In the genomic region with DNA sequence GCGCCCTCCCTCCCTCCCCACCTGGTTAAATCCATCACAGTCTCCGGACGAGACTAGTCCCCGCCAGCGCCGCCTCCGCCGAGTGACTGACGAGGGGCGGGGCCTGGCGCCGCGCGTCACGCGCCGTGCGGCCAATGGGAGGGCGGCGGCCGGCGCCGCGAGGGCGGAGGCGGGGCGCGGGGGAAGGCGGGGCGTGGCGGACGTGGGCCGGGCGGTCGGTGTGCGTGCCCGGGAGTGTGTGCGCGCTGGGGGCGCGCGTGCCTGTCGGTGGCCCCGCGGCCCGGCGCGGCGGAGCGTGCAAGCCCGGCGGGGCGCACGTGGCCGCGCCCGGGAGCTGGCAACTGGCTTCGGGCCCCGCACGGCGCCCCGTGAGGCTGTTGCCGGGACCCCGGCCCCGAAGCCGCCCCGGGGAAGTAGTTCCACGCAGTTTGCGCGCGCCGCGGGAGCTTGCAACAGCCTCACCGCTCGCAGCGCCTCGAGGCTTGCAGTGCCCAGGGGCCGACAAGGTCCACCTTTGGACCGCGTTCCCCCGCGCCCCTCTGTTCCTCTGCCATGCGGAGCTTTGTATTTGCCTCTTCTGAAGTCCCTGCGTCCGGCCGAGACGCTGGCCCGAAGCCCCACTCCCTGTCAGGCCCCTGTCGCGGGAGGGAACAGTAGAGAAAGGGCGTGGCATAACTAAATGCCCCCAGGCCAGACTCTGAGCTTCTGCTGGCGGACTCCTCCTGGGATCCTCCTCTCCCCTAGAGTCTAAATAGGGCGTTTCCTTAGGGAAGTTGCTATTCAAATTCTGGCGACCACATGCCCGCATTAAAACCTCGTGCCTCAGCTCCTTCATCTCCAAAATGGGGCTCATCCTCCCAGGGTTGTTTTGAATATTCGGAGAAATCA, we compare ENCODE assay signal across 8 cellular contexts. TPM values are rescaled to one million over a fixed set of nuclear protein-coding genes. Genes with fewer than 3 reads are reported as not detected.
DNase-seq lines count a peak whose midpoint lies in the region; ATAC-seq and TF ChIP-seq lines count a peak whose summit lies in the region.

No MANE protein-coding gene starts in this region.

- H3K4me1 Mint-ChIP-seq in Calu3 (ENCODE audit: low read depth, unreplicated experiment) = peaks cover 43% of the 10 kb centered on the region
- peaks cover 48% of the 10 kb centered on the region for H3K4me1 Mint-ChIP-seq in activated T-cell treated with anti-CD3 and anti-CD28 coated beads, Interleukin-2, amount 50 U/mL, for 24 hours (ENCODE audit: low read depth)

- DNase-seq in Calu3 (peak; percentile 95), HT-29 (ENCODE audit: low spot score) (peak; percentile 74)
- peak; percentile 96 for DNase-seq in activated T-cell treated with anti-CD3 and anti-CD28 coated beads, Interleukin-2, amount 50 U/mL, for 24 hours
- DNase-seq in stimulated activated CD8-positive, alpha-beta memory T cell treated with anti-CD3 and anti-CD28 coated beads, Interleukin-4, amount 100 ng/mL, for 48 hours = peak; percentile 95

- H3K27ac ChIP-seq in OCI-LY3 (ENCODE audit: low read length) (no peak overlapping the region), muscle layer of duodenum (ENCODE audit: low read length) (no peak overlapping the region)

- H3K9me3 Mint-ChIP-seq in Calu3 (ENCODE audit: low read depth, unreplicated experiment) = no peaks in the 10 kb centered on the region
- H3K9me3 Mint-ChIP-seq in activated T-cell treated with anti-CD3 and anti-CD28 coated beads, Interleukin-2, amount 50 U/mL, for 24 hours = peaks cover 2% of the 10 kb centered on the region

- peak overlapping the region; percentile 78 for H3K4me3 Mint-ChIP-seq in Calu3 (ENCODE audit: low read depth, unreplicated experiment)
- peak overlapping the region; percentile 98 for H3K4me3 Mint-ChIP-seq in activated T-cell treated with anti-CD3 and anti-CD28 coated beads, Interleukin-2, amount 50 U/mL, for 24 hours

- H3K4me3 ChIP-seq in OCI-LY3 (ENCODE audit: low read length) (peak overlapping the region; percentile 86), muscle layer of duodenum (ENCODE audit: low read depth in 1 of 2, low read length in 2 of 2) (peak overlapping the region; percentile 8 to 72)

- peak overlapping the region; percentile 46 for H3K27ac Mint-ChIP-seq in Calu3 (ENCODE audit: unreplicated experiment)
- H3K27ac Mint-ChIP-seq in activated T-cell treated with anti-CD3 and anti-CD28 coated beads, Interleukin-2, amount 50 U/mL, for 24 hours = peak overlapping the region; percentile 78

- ATAC-seq in GM21367 (IDR thresholded peaks at IDR 0.05; ENCODE audit: unreplicated experiment) = peak; percentile 79
- ATAC-seq in esophagus mucosa = peak; percentile 99

- H2AFZ ChIP-seq in OCI-LY3 (ENCODE audit: low read depth, low read length) = peak overlapping the region; percentile 48

- H3K36me3 Mint-ChIP-seq in Calu3 (ENCODE audit: insufficient read depth, unreplicated experiment) = peaks cover 45% of the 10 kb centered on the region
- H3K36me3 Mint-ChIP-seq in activated T-cell treated with anti-CD3 and anti-CD28 coated beads, Interleukin-2, amount 50 U/mL, for 24 hours (ENCODE audit: low read depth) = peaks cover 43% of the 10 kb centered on the region

- TF ChIP-seq CTCF in Calu3 (IDR thresholded peaks at IDR 0.05; ENCODE audit: unreplicated experiment) (no peak), OCI-LY3 (IDR thresholded peaks at IDR 0.05; ENCODE audit: low read depth, low read length) (no peak)

- no TSS peak for BruUV-seq in Calu3 (replicated peaks; lab: Mats Ljungman, UMichigan)

- H3K4me1 ChIP-seq in OCI-LY3 (ENCODE audit: low read length) (peaks cover 29% of the 10 kb centered on the region), muscle layer of duodenum (ENCODE audit: control insufficient read depth in 1 of 2, insufficient read depth in 2 of 2, low read length in 2 of 2) (peaks cover 6 to 7% of the 10 kb centered on the region in 2 donors)

- no peaks in the 10 kb centered on the region for H3K9me3 ChIP-seq in OCI-LY3 (ENCODE audit: insufficient read depth, low read length)
- H3K9me3 ChIP-seq in muscle layer of duodenum (ENCODE audit: control insufficient read depth in 1 of 2, low read length in 2 of 2) = no peaks in the 10 kb centered on the region

- H3K79me2 ChIP-seq in OCI-LY3 (ENCODE audit: low read length) = peaks cover 45% of the 10 kb centered on the region

- CTCF ChIA-PET in Calu3 (lab: Charles Lee) = interaction anchor here (0.7 kb wide), 1 partner anchor 345 kb away, joined by 5 read pairs; no protein-coding TSS in a partner anchor

- peak overlapping the region; percentile 77; the same call in 1 of the 2 replicates for H3K9ac ChIP-seq in OCI-LY3 (ENCODE audit: low read length)

- H3K36me3 ChIP-seq in OCI-LY3 (replicated peaks; ENCODE audit: low read depth, low read length) (peaks cover 23% of the 10 kb centered on the region), muscle layer of duodenum (ENCODE audit: control insufficient read depth in 1 of 2, insufficient read depth in 2 of 2, low read length in 2 of 2) (no peaks in the 10 kb centered on the region)

- peak overlapping the region; percentile 94 for H3K4me2 ChIP-seq in OCI-LY3 (ENCODE audit: low read length)

- intact Hi-C loops in Calu3 (cut with micrococcal nuclease; ENCODE audit: unreplicated experiment) = loop anchor here (5.0 kb wide), 3 partner anchors 35 to 375 kb away; no protein-coding TSS in a partner anchor

- peaks cover 43% of the 10 kb centered on the region for H4K20me1 ChIP-seq in OCI-LY3 (ENCODE audit: insufficient read depth, low read length)

- H3K27me3 Mint-ChIP-seq in Calu3 (ENCODE audit: unreplicated experiment) = no peaks in the 10 kb centered on the region
- H3K27me3 Mint-ChIP-seq in activated T-cell treated with anti-CD3 and anti-CD28 coated beads, Interleukin-2, amount 50 U/mL, for 24 hours = peaks cover 18% of the 10 kb centered on the region

- peaks cover 24% of the 10 kb centered on the region for H3K27me3 ChIP-seq in OCI-LY3 (ENCODE audit: low read depth, low read length)
- no peaks in the 10 kb centered on the region for H3K27me3 ChIP-seq in muscle layer of duodenum (ENCODE audit: low read depth, low read length)

RNA-seq across cellular contexts. Expression of a gene that starts 0.9 kb away (rescaled TPM):
- total RNA-seq in Calu3 (2022) (15.4 and 16.0 TPM in 2 replicates), esophagus mucosa (9.1 TPM)
- 1.5 and 2.1 TPM in 2 replicates for total RNA-seq in HT-29 (2014; rRNA removed; shearing (Covaris generic))
